ENCODE assay signal across 22 cellular contexts in the genomic region with DNA sequence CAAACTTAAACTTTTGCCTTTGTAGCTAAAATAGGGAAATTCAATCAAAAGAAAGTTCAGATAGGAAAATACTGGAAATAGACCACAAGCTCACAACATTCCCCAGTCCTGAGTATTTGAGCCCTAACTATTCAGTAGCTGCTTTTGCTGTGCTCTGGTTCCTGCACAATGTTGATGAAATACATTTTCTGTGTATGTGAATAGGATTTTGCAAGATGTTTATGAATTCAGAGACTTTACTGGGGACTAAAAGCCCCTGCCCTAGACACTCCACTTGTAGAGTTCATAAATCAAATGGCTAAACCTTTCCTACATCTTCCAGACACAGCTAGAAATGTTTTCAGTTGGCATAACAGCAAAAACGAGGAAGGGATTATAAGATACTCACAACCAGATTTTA.
"Had no signal": no experiment of that assay in that cellular context is flagged by ENCODE, and none has a peak within 500 bp of the region (broad histone marks: within the 10 kb centered on the region; RNA-seq: fewer than 3 reads in every experiment).

No MANE protein-coding gene starts in this region.

- H3K27ac ChIP-seq: left ventricle myocardium inferior, pancreas, prostate gland, suprapubic skin, thoracic aorta, tibial artery, upper lobe of right lung had no signal

- DNase-seq: islet precursor cell; left ventricle myocardium inferior; naive thymus-derived CD8-positive, alpha-beta T cell; nucleus accumbens; pancreas; posterior cingulate gyrus; retina; right cardiac atrium; small intestine; stimulated activated CD4-positive, alpha-beta T cell treated with anti-CD3 and anti-CD28 coated beads, Interleukin-1b, Interleukin-23, amount 100 ng/mL, for 48 hours; stimulated activated CD4-positive, alpha-beta T cell treated with anti-CD3 and anti-CD28 coated beads, Interleukin-2, amount 100 ng/mL, for 48 hours; stimulated activated CD4-positive, alpha-beta T cell treated with anti-CD3 and anti-CD28 coated beads, Interleukin-4, amount 100 ng/mL, for 4 hours; stimulated activated CD8-positive, alpha-beta memory T cell treated with anti-CD3 and anti-CD28 coated beads, Interleukin-4, amount 100 ng/mL, for 48 hours; stimulated activated naive CD8-positive, alpha-beta T cell treated with anti-CD3 and anti-CD28 coated beads, Interleukin-15, Interleukin-2, amounts not matched to agents 100 U/mL and 50 U/mL, for 24 hours; stomach; tibial artery; trophoblast cell; upper lobe of right lung had no signal

- H3K27me3 ChIP-seq: tibial artery had no signal

- H3K36me3 ChIP-seq: left ventricle myocardium inferior, pancreas, prostate gland, stomach, suprapubic skin, thoracic aorta, tibial artery, upper lobe of right lung had no signal

- H3K9me3 ChIP-seq: left ventricle myocardium inferior, pancreas, prostate gland, stomach, suprapubic skin, thoracic aorta, tibial artery, upper lobe of right lung had no signal

- H3K4me1 ChIP-seq: left ventricle myocardium inferior, pancreas, prostate gland, stomach, suprapubic skin, tibial artery, upper lobe of right lung had no signal

- H3K4me3 ChIP-seq: left ventricle myocardium inferior, lung, pancreas, prostate gland, stomach, suprapubic skin, thoracic aorta, tibial artery, upper lobe of right lung had no signal
